In genomic region chr6:50135968-50136367, GRCh38 we compare ENCODE assay signal across 7 cellular contexts.
"Had no signal": no experiment of that assay in that cellular context is flagged by ENCODE, and none has a peak within 500 bp of the region (broad histone marks: within the 10 kb centered on the region; RNA-seq: fewer than 3 reads in every experiment).

No MANE protein-coding gene starts in this region.

- H3K9ac ChIP-seq: KMS-11 had no signal

- H3K27ac ChIP-seq: HL-60, KMS-11 had no signal

- FAIRE-seq: HTR-8/SVneo, K562 had no signal

- ATAC-seq: K562 had no signal

- DNase-seq: IMR-90, KBM-7, KG1 had no signal

- H3K4me2 ChIP-seq: KMS-11 had no signal

- H3K4me3 ChIP-seq: K562 had no signal
